ENCODE assay signal across 10 cellular contexts in genomic region chr11:126140932-126141291, GRCh38.
A peak's percentile ranks its signal among the peaks of the same experiment; 100 is the strongest.
DNase-seq lines count a peak whose midpoint lies in the region; ATAC-seq, FAIRE-seq and TF ChIP-seq lines count a peak whose summit lies in the region.
"Had no signal": no experiment of that assay in that cellular context is flagged by ENCODE, and none has a peak within 500 bp of the region (broad histone marks: within the 10 kb centered on the region; RNA-seq: fewer than 3 reads in every experiment).

No MANE protein-coding gene starts in this region.

- TF ChIP-seq POLR2A in GM12892 (IDR thresholded peaks at IDR 0.05; ENCODE audit: low read depth, low read length): no peak

- H2BK120ac ChIP-seq in H9 (ENCODE audit: low read depth, low read length, poor library complexity, severe bottlenecking): no peak overlapping the region

- no CpG with 5 or more reads among the region's 7 CpGs for WGBS in H9 (ENCODE audit: extremely low coverage, insufficient read length, low lambda C conversion rate)

- DNase-seq in HT-29 (ENCODE audit: low spot score) (peak; percentile 49), SK-N-MC (ENCODE audit: low read depth, low spot score) (peak; percentile 93), inferior parietal cortex (ENCODE audit: extremely low spot score) (peak; percentile 43), thoracic aorta (ENCODE audit: low spot score) (no peak), GM12892 (ENCODE audit: insufficient read length) (no peak), H9 (no peak)
- DNase-seq: activated CD4-positive, alpha-beta T cell treated with anti-CD3 and anti-CD28 coated beads, Interleukin-2, amount 50 U/mL, for 48 hours; esophagus squamous epithelium had no signal

- H3K4me3 ChIP-seq in SK-N-MC (peak overlapping the region; percentile 73), thoracic aorta (peak overlapping the region; percentile 29)
- H3K4me3 ChIP-seq: esophagus squamous epithelium had no signal

- no peak overlapping the region for H2BK20ac ChIP-seq in H9 (ENCODE audit: low read depth, low read length, poor library complexity, severe bottlenecking)

- H3K56ac ChIP-seq in H9 (ENCODE audit: insufficient read length, low read depth, low read length): no peak overlapping the region

- H3K79me1 ChIP-seq in H9 (ENCODE audit: insufficient read depth, low read depth, low read length, poor library complexity, severe bottlenecking): no peaks in the 10 kb centered on the region

- H3K4me3 Mint-ChIP-seq in H9: no peak overlapping the region

- ATAC-seq in thoracic aorta (ENCODE audit: insufficient number of reproducible peaks, low FRiP score, low read depth): no peak
- no peak for ATAC-seq in GM21717 (IDR thresholded peaks at IDR 0.05; ENCODE audit: unreplicated experiment)

- no peak overlapping the region for H3K18ac ChIP-seq in H9 (ENCODE audit: insufficient read length, low read depth, low read length)

- no peaks in the 10 kb centered on the region for H3K23me2 ChIP-seq in H9 (ENCODE audit: insufficient read length, low read depth, low read length, poor library complexity, severe bottlenecking)

- H3K4me1 Mint-ChIP-seq in H9: peaks cover 21 to 32% of the 10 kb centered on the region in 2 experiments

- H3K23ac ChIP-seq in H9 (ENCODE audit: insufficient read length, low read depth, low read length): no peak overlapping the region

- peak overlapping the region; percentile 90 for H3K27ac ChIP-seq in SK-N-MC
- H3K27ac ChIP-seq in thoracic aorta: no peak overlapping the region
- H3K27ac ChIP-seq in H9 (ENCODE audit: insufficient read length, low read depth, low read length): no peak overlapping the region
- H3K27ac ChIP-seq: KMS-11 had no signal

- no peaks in the 10 kb centered on the region for H3K79me2 ChIP-seq in H9 (ENCODE audit: insufficient read depth, low read length)

- TF ChIP-seq CTCF in thoracic aorta (IDR thresholded peaks at IDR 0.05): no peak
- no peak for TF ChIP-seq CTCF in H9 (conservative IDR thresholded peaks at IDR 0.05)

- H4K91ac ChIP-seq in H9 (ENCODE audit: insufficient read length, low read depth, low read length): no peak overlapping the region

- H3K9me3 Mint-ChIP-seq in H9: peaks cover 0 to 3% of the 10 kb centered on the region in 2 experiments; a peak in 1 of 5 replicates

- H3K9me3 ChIP-seq in SK-N-MC (ENCODE audit: low read depth, low read length) (no peaks in the 10 kb centered on the region), thoracic aorta (no peaks in the 10 kb centered on the region), H9 (ENCODE audit: control insufficient read depth, low read depth, low read length) (no peaks in the 10 kb centered on the region)
- H3K9me3 ChIP-seq: esophagus squamous epithelium had no signal

- H3K4me1 ChIP-seq in thoracic aorta (ENCODE audit: control insufficient read depth in 1 of 2, low read depth in 2 of 2) (peaks cover 12 to 28% of the 10 kb centered on the region in 2 donors), H9 (ENCODE audit: insufficient read depth, low read length) (peaks cover 4% of the 10 kb centered on the region; the same call in 1 of the 2 replicates)

- no peak overlapping the region for H2BK12ac ChIP-seq in H9 (ENCODE audit: insufficient read length, low read depth, low read length)

- no peaks in the 10 kb centered on the region for H4K20me1 ChIP-seq in H9 (ENCODE audit: control insufficient read depth, insufficient read depth, insufficient read length)

- peaks cover 7% of the 10 kb centered on the region for H3K27me3 Mint-ChIP-seq in H9 (ENCODE audit: low read depth)

- H4K5ac ChIP-seq in H9 (ENCODE audit: insufficient read length, low read depth, low read length): no peak overlapping the region

- no peak overlapping the region; a peak in 1 of 7 replicates for H3K27ac Mint-ChIP-seq in H9

- H3K4ac ChIP-seq in H9 (ENCODE audit: low read depth, low read length): no peak overlapping the region

- no peak overlapping the region for H4K8ac ChIP-seq in H9 (replicated peaks; ENCODE audit: insufficient read length, low read depth, low read length)

- H3K27me3 ChIP-seq in thoracic aorta (replicated peaks; ENCODE audit: insufficient read depth) (no peaks in the 10 kb centered on the region), H9 (ENCODE audit: insufficient read depth, low read length) (no peaks in the 10 kb centered on the region)

- no peak overlapping the region for H2BK5ac ChIP-seq in H9 (ENCODE audit: insufficient read length, low read length)

- H3K9ac ChIP-seq in SK-N-MC (ENCODE audit: insufficient read length) (no peak overlapping the region), H9 (ENCODE audit: extremely low read depth, insufficient read length, low read length) (no peak overlapping the region)
- H3K9ac ChIP-seq: KMS-11 had no signal

- H3K36me3 ChIP-seq in SK-N-MC (ENCODE audit: insufficient read depth, low read length) (no peaks in the 10 kb centered on the region), thoracic aorta (no peaks in the 10 kb centered on the region)
- H3K36me3 ChIP-seq: esophagus squamous epithelium had no signal

- H3T11ph ChIP-seq in H9 (ENCODE audit: low read length): no peak overlapping the region

- no peak overlapping the region for H3K4me2 ChIP-seq in H9 (ENCODE audit: insufficient read depth, insufficient read length, low read length)
- H3K4me2 ChIP-seq: KMS-11 had no signal

- H2BK15ac ChIP-seq in H9 (ENCODE audit: low read depth, low read length): no peak overlapping the region

- no peaks in the 10 kb centered on the region for H3K36me3 Mint-ChIP-seq in H9 (ENCODE audit: insufficient read depth in 1 of 3, low read depth in 3 of 3)

- no peak overlapping the region for H2AFZ ChIP-seq in H9 (ENCODE audit: low read length)

- H2AK5ac ChIP-seq in H9 (ENCODE audit: insufficient read length, low read length): no peak overlapping the region

- no peak overlapping the region for H3K14ac ChIP-seq in H9 (ENCODE audit: insufficient read depth, low read length)

- FAIRE-seq in GM12892 (lab: Jason Lieb, UNC): no peak

Comparison
In these comparisons a context has a peak if more than half of its experiments do, and no peak if none do; other contexts are left out.
1. DNase-seq: peak in HT-29 (single experiment), SK-N-MC (single experiment) and inferior parietal cortex (single experiment); none in thoracic aorta (single experiment), GM12892 (single experiment) and H9 (single experiment).